ENCODE assay signal across 8 cellular contexts in genomic region chr14:20343092-20343854, GRCh38. TPM values are rescaled to one million over a fixed set of nuclear protein-coding genes. Genes with fewer than 3 reads are reported as not detected.
A peak's percentile ranks its signal among the peaks of the same experiment; 100 is the strongest.
DNase-seq lines count a peak whose midpoint lies in the region; ATAC-seq and TF ChIP-seq lines count a peak whose summit lies in the region.

A gene with protein sequence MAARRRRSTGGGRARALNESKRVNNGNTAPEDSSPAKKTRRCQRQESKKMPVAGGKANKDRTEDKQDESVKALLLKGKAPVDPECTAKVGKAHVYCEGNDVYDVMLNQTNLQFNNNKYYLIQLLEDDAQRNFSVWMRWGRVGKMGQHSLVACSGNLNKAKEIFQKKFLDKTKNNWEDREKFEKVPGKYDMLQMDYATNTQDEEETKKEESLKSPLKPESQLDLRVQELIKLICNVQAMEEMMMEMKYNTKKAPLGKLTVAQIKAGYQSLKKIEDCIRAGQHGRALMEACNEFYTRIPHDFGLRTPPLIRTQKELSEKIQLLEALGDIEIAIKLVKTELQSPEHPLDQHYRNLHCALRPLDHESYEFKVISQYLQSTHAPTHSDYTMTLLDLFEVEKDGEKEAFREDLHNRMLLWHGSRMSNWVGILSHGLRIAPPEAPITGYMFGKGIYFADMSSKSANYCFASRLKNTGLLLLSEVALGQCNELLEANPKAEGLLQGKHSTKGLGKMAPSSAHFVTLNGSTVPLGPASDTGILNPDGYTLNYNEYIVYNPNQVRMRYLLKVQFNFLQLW (plus strand): TSS chr14:20343635. CDS start chr14:20343642, 7 bp downstream.

- H3K27me3 ChIP-seq in heart right ventricle, result no peaks in the 10 kb centered on the region
- no peaks in the 10 kb centered on the region for H3K27me3 ChIP-seq in upper lobe of left lung

- H3K27ac ChIP-seq in heart right ventricle (peak within 1 kb of the TSS; percentile 67 to 94 (median 89)), upper lobe of left lung (peak within 1 kb of the TSS; percentile 86 to 92 (median 88))

- TF ChIP-seq EP300 in upper lobe of left lung (IDR thresholded peaks at IDR 0.05), result peak in 1 of 4 donors; percentile 82

- DNase-seq in GM13976 (ENCODE audit: low spot score), result peak; percentile 94
- DNase-seq in NCI-H146 treated with DMSO at 0.1 percent for 48 hours (lab: John Stamatoyannopoulos, UW; ENCODE audit: unreplicated experiment), result peak; percentile 97
- peak; percentile 100 for DNase-seq in amniotic epithelial cell (ENCODE audit: low read depth)
- peak; percentile 96 to 97 for DNase-seq in heart right ventricle
- DNase-seq in posterior cingulate gyrus, result peak; percentile 95 to 100 (median 96)
- peak; percentile 96 to 98 for DNase-seq in upper lobe of left lung

- ATAC-seq in HG02870 (IDR thresholded peaks at IDR 0.05; ENCODE audit: unreplicated experiment) (peak; percentile 88), heart right ventricle (peak; percentile 98 to 99 (median 98)), upper lobe of left lung (ENCODE audit: low FRiP score in 2 of 2) (peak; percentile 97 to 99)

- TF ChIP-seq CTCF in GM13976 (IDR thresholded peaks at IDR 0.05; ENCODE audit: borderline replicate concordance, control extremely low read depth, extremely low read depth, insufficient read depth, missing control alignments), result no peak
- TF ChIP-seq CTCF in heart right ventricle (IDR thresholded peaks at IDR 0.05), result peak in 1 of 9 donors; percentile 5
- peak in 1 of 6 experiments; percentile 23 for TF ChIP-seq CTCF in upper lobe of left lung (IDR thresholded peaks at IDR 0.05)

- H3K36me3 ChIP-seq in heart right ventricle, result peaks cover 0 to 35% (median 5%) of the 10 kb centered on the region in 9 donors
- peaks cover 0 to 21% (median 5%) of the 10 kb centered on the region in 4 donors for H3K36me3 ChIP-seq in upper lobe of left lung

- in situ Hi-C loops in GM13976 (cut with MboI; ENCODE audit: low sequenced_read_pairs, unreplicated experiment), result loop anchor here (25.0 kb wide), 1 partner anchor 519 kb away; no protein-coding TSS in a partner anchor

- no peaks in the 10 kb centered on the region for H3K9me3 ChIP-seq in heart right ventricle
- no peaks in the 10 kb centered on the region for H3K9me3 ChIP-seq in upper lobe of left lung

- intact Hi-C loops in T-helper 1 cell treated with Interleukin-12 subunit alpha and Interleukin-12 subunit beta and Interleukin-4 antibody, amounts not matched to agents 30 ng/mL and 1 ng/mL, for 36 hours (cut with micrococcal nuclease), result loop anchor here (1.0 to 10.0 kb wide), 13 partner anchors 10 to 1113 kb away; partner anchors contain the start of genes APEX1, CCNB1IP1, CHD8 and HNRNPC
- intact Hi-C loops in heart right ventricle (cut with DNase I) (loop anchor here in 7 of 10 donors (1.0 to 10.0 kb wide), 11 partner anchors 10 to 340 kb away; partner anchors contain the start of genes TEP1 (in 5 of the 7), APEX1 (in 4 of the 7), CCNB1IP1 (in 3 of the 7) and OSGEP (in 2 of the 7)), posterior cingulate gyrus (cut with DNase I) (loop anchor here (1.0 to 5.0 kb wide), 5 partner anchors 16 to 339 kb away; partner anchors contain the start of genes APEX1, RNASE4 and TEP1)

- peaks cover 0 to 16% (median 7%) of the 10 kb centered on the region in 9 donors for H3K4me1 ChIP-seq in heart right ventricle
- H3K4me1 ChIP-seq in upper lobe of left lung, result peaks cover 6 to 18% (median 8%) of the 10 kb centered on the region in 4 donors

- TF ChIP-seq POLR2A in upper lobe of left lung (IDR thresholded peaks at IDR 0.05), result peak; percentile 78 to 91 (median 88)

- H3K4me3 ChIP-seq in heart right ventricle, result peak within 1 kb of the TSS; percentile 55 to 87 (median 68)
- peak within 1 kb of the TSS; percentile 50 to 74 (median 66) for H3K4me3 ChIP-seq in upper lobe of left lung

- 0 to 1% methylated on average over 50 of the region's 50 CpGs for WGBS in heart right ventricle, 2 donors
- 1% methylated on average over 30 to 50 of the region's 50 CpGs for WGBS in upper lobe of left lung, 2 donors

RNA-seq across cellular contexts. Expression of the gene that starts here (rescaled TPM):
- 23.2 and 29.8 TPM in 2 replicates for total RNA-seq in T-helper 1 cell treated with Interleukin-12 subunit alpha and Interleukin-12 subunit beta and Interleukin-4 antibody, amounts not matched to agents 30 ng/mL and 1 ng/mL, for 36 hours
- 10 to 100 TPM; 13.6 to 18.4 (median 16.0) TPM for total RNA-seq in heart right ventricle
- polyA plus RNA-seq in heart right ventricle, result 10 to 100 TPM; 13.5 to 19.5 TPM
- 10 to 100 TPM; 11.6 to 31.4 (median 17.6) TPM for total RNA-seq in upper lobe of left lung

Comparison
In these comparisons a context has a peak if more than half of its experiments do, and no peak if none do; other contexts are left out.
1. Peak in every context shown above with its lines: DNase-seq, ATAC-seq, H3K4me3 ChIP-seq and H3K27ac ChIP-seq.